In genomic region chr13:110138700-110139036, GRCh38 we compare ENCODE assay signal across 1 cellular context.
TF ChIP-seq lines count a peak whose summit lies in the region.

No MANE protein-coding gene starts in this region.

TF ChIP-seq in SK-N-SH, 30 proteins besides CTCF, POLR2A, EP300 and RAD21 (continued from another document):
- TF ChIP-seq REST (IDR thresholded peaks at IDR 0.05; ENCODE audit: low read depth, low read length) (no peak), YY1 (IDR thresholded peaks at IDR 0.05; ENCODE audit: low read depth) (no peak), TEAD4 (IDR thresholded peaks at IDR 0.05; ENCODE audit: borderline replicate concordance, insufficient read depth) (no peak), MEF2A (IDR thresholded peaks at IDR 0.05; ENCODE audit: borderline replicate concordance, low read depth) (no peak), GATA2 (CRISPR knock-in tag; IDR thresholded peaks at IDR 0.05) (no peak), EZH2phosphoT487 (IDR thresholded peaks at IDR 0.05; ENCODE audit: borderline replicate concordance, low read depth) (no peak), NFIC (IDR thresholded peaks at IDR 0.05; ENCODE audit: borderline replicate concordance) (no peak), NRF1 (IDR thresholded peaks at IDR 0.05; ENCODE audit: low read depth, low read length) (no peak), POLR2AphosphoS5 (IDR thresholded peaks at IDR 0.05; ENCODE audit: low read depth, low read length) (no peak), RFX5 (IDR thresholded peaks at IDR 0.05; ENCODE audit: low read length) (no peak), PBX3 (IDR thresholded peaks at IDR 0.05) (no peak), USF2 (IDR thresholded peaks at IDR 0.05; ENCODE audit: borderline replicate concordance, low read depth, low read length) (no peak), ZBTB33 (IDR thresholded peaks at IDR 0.05; ENCODE audit: borderline replicate concordance, low read depth) (no peak)
